ENCODE assay signal across 8 cellular contexts in the genomic region with DNA sequence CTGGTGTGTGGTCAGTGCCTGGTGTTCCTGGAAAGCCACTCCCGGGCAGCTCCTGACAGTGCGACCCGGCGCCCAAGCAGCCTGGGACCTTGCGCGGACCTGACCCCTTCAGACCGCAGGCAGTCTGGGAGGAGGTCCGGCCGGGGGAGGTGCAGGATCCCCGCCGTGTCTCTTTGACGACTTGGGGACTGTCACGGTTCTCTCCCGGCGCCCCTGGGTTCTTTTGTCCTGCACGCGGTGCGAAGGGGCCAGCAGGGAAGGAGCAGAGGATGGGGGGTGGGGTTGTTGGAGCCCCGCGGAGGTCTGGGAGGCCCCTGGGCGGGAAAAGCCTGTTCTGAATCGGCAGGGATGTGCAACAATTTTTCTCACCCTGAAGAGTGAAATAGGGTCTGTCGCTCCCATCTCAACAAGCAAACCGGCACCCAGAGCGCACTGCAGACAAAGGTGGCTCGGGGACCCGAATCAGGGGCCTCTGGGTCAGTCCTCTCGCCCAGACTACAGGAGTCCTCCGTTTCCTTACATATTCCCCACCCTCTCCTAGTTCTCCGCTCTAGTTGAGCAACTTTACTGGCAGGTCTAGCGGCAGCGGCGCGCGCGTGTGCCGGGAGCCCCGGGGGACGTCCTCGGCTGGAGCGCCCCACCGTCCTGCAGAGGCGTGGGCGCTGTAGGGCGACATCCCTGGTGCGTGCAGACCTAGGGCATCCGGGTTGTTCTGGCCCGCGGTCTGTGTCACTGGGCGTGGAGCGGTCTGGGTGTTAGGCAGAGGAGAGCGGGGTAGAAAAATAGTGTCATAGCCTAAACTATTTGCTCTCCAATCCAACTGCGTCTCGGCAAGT. TPM values are rescaled to one million over a fixed set of nuclear protein-coding genes. Genes with fewer than 3 reads are reported as not detected.
A peak's percentile ranks its signal among the peaks of the same experiment; 100 is the strongest.
DNase-seq lines count a peak whose midpoint lies in the region; ATAC-seq and TF ChIP-seq lines count a peak whose summit lies in the region.

No MANE protein-coding gene starts in this region.

- H3K9me2 ChIP-seq in GM23248 (ENCODE audit: insufficient read depth), result no peaks in the 10 kb centered on the region

- no peak overlapping the region for H3K27ac Mint-ChIP-seq in activated naive CD8-positive, alpha-beta T cell

- H3K79me2 ChIP-seq in GM23248 (ENCODE audit: insufficient read depth) (peaks cover 30% of the 10 kb centered on the region), KMS-11 (ENCODE audit: insufficient read depth, low read depth) (no peaks in the 10 kb centered on the region)

- H3K36me3 ChIP-seq in GM23248 (ENCODE audit: low read depth) (no peaks in the 10 kb centered on the region), KMS-11 (ENCODE audit: insufficient read depth) (no peaks in the 10 kb centered on the region), prostate gland (no peaks in the 10 kb centered on the region)

- peaks cover 29% of the 10 kb centered on the region for H3K4me1 ChIP-seq in GM23248 (ENCODE audit: insufficient read depth)
- peaks cover 11% of the 10 kb centered on the region for H3K4me1 ChIP-seq in KMS-11 (ENCODE audit: low read depth, poor library complexity, severe bottlenecking)
- H3K4me1 ChIP-seq in prostate gland (replicated peaks), result peaks cover 5% of the 10 kb centered on the region

- intact Hi-C loops in left ventricle myocardium superior (cut with micrococcal nuclease) (no loop called here), prostate gland (cut with DNase I) (loop anchor here (5.0 to 10.0 kb wide), 2 partner anchors 80 to 1118 kb away; no protein-coding TSS in a partner anchor)

- H3K27me3 Mint-ChIP-seq in activated naive CD8-positive, alpha-beta T cell, result peaks cover 60% of the 10 kb centered on the region

- ATAC-seq in left ventricle myocardium superior, result peak; percentile 55

- no peaks in the 10 kb centered on the region for H3K9me3 Mint-ChIP-seq in activated naive CD8-positive, alpha-beta T cell (ENCODE audit: low read depth)

- H3K4me3 Mint-ChIP-seq in activated naive CD8-positive, alpha-beta T cell, result peak overlapping the region; percentile 92

- no peaks in the 10 kb centered on the region for H3K9me3 ChIP-seq in GM23248 (ENCODE audit: low read depth)
- no peaks in the 10 kb centered on the region for H3K9me3 ChIP-seq in prostate gland

- DNase-seq in NCI-H510A treated with DMSO at 0.1 percent for 48 hours (lab: John Stamatoyannopoulos, UW) (peak; percentile 67), NCI-H510A (lab: John Stamatoyannopoulos, UW) (no peak), GM23248 (peak; percentile 91), left ventricle myocardium superior (peak; percentile 75), prostate gland (ENCODE audit: low spot score) (no peak), GDM1 (lab: John Stamatoyannopoulos, UW) (no peak)

- H4K20me1 ChIP-seq in GM23248 (ENCODE audit: insufficient read depth) (no peaks in the 10 kb centered on the region), KMS-11 (ENCODE audit: insufficient read depth) (no peaks in the 10 kb centered on the region)

- H3K27ac ChIP-seq in GM23248, result peak overlapping the region; percentile 93
- peak overlapping the region; percentile 82 for H3K27ac ChIP-seq in KMS-11
- H3K27ac ChIP-seq in prostate gland, result no peak overlapping the region

- TF ChIP-seq POLR2A in prostate gland (IDR thresholded peaks at IDR 0.05), result no peak

- H3K4me1 Mint-ChIP-seq in activated naive CD8-positive, alpha-beta T cell (ENCODE audit: low read depth), result peaks cover 32% of the 10 kb centered on the region

- TF ChIP-seq CTCF in KMS-11 (conservative IDR thresholded peaks at IDR 0.05; ENCODE audit: low read depth, low read length) (no peak), prostate gland (IDR thresholded peaks at IDR 0.05) (no peak)

- H2AFZ ChIP-seq in GM23248 (peak overlapping the region; percentile 74), KMS-11 (ENCODE audit: low read depth) (peak overlapping the region; percentile 89)

- WGBS in GM23248 (ENCODE audit: low coverage in 1 of 2, low lambda C conversion rate in 2 of 2, missing lambda C conversion rate in 2 of 2), 2 experiments, result 0 to 1% methylated on average over 50 to 53 of the region's 54 CpGs
- under 1% methylated on average over 54 of the region's 54 CpGs for WGBS in prostate gland

- H3K4me3 ChIP-seq in GM23248, result peak overlapping the region; percentile 90
- H3K4me3 ChIP-seq in KMS-11 (IDR thresholded peaks at IDR 0.05; ENCODE audit: insufficient read depth, low read depth, low read length), result no peak overlapping the region
- peak overlapping the region; percentile 23 to 28 for H3K4me3 ChIP-seq in prostate gland

- in situ Hi-C loops in GM23248 (cut with MboI), result loop anchor here (25.0 kb wide), 1 partner anchor 835 kb away; no protein-coding TSS in a partner anchor

- H3F3A ChIP-seq in GM23248 (ENCODE audit: insufficient read depth), result peaks cover 35% of the 10 kb centered on the region

- no peaks in the 10 kb centered on the region for H3K36me3 Mint-ChIP-seq in activated naive CD8-positive, alpha-beta T cell

- H3K4me2 ChIP-seq in GM23248 (ENCODE audit: unreplicated experiment), result peak overlapping the region; percentile 94
- H3K4me2 ChIP-seq in KMS-11, result peak overlapping the region; percentile 77

- H3K9ac ChIP-seq in GM23248, result peak overlapping the region; percentile 86
- peak overlapping the region; percentile 80 for H3K9ac ChIP-seq in KMS-11

- H3K27me3 ChIP-seq in GM23248 (replicated peaks; ENCODE audit: insufficient read depth), result no peaks in the 10 kb centered on the region; the same call in 1 of the 2 replicates
- peaks cover 3% of the 10 kb centered on the region; the same call in 1 of the 2 replicates for H3K27me3 ChIP-seq in KMS-11 (ENCODE audit: insufficient read depth, low read depth)
- peaks cover 17% of the 10 kb centered on the region for H3K27me3 ChIP-seq in prostate gland (replicated peaks; ENCODE audit: insufficient read depth)

RNA-seq across cellular contexts. Expression of gene VCAN, which starts 1.2 kb away (rescaled TPM):
- 241 and 327 TPM in 2 replicates for total RNA-seq in GM23248 (2014; rRNA removed; shearing (Covaris generic))
- polyA plus RNA-seq in GM23248 (2016; fragmentation: Nextera tagmentation; extraction: Ambion mirVana), result 98.5 and 98.9 TPM in 2 replicates
- total RNA-seq in left ventricle myocardium superior (16.9 TPM), prostate gland (10 to 100 TPM; 24.4 to 72.9 TPM)

Comparison
In these comparisons a context has a peak if more than half of its experiments do, and no peak if none do; other contexts are left out.
1. DNase-seq: peak in NCI-H510A treated with DMSO at 0.1 percent for 48 hours (single experiment), GM23248 (single experiment) and left ventricle myocardium superior (single experiment); none in NCI-H510A (single experiment), prostate gland (single experiment) and GDM1 (single experiment).
2. H3K27ac ChIP-seq: peak in GM23248 (single experiment) and KMS-11 (single experiment); none in prostate gland (0 of 2).